20 cellular contexts compared by ENCODE assay signal in genomic region chr3:110612045-110612444, GRCh38.
DNase-seq lines count a peak whose midpoint lies in the region; TF ChIP-seq lines count a peak whose summit lies in the region.
"Had no signal": no experiment of that assay in that cellular context is flagged by ENCODE, and none has a peak within 500 bp of the region (broad histone marks: within the 10 kb centered on the region; RNA-seq: fewer than 3 reads in every experiment).

No MANE protein-coding gene starts in this region.

- POLR2A ChIA-PET in PC-9 (lab: Charles Lee; ENCODE audit: unreplicated experiment): interaction anchor here (0.5 kb wide), 1 partner anchor 1467 kb away, joined by 5 read pairs; no protein-coding TSS in a partner anchor
- POLR2A ChIA-PET in SK-N-SH (lab: Yijun Ruan, JAX): no interaction called here

- H3K4me3 ChIP-seq in PC-9 (no peak overlapping the region), SK-N-SH (ENCODE audit: low read depth in 2 of 2, low read length in 1 of 2) (no peak overlapping the region)
- H3K4me3 ChIP-seq: A549; BLaER1 treated with 17β-estradiol and CSF1 and Interleukin-3, amounts not matched to agents 10 nM and 100 nM; GM23338 had no signal

- CTCF ChIA-PET in PC-9 (lab: Charles Lee) (no interaction called here), SK-N-SH (lab: Yijun Ruan, JAX) (no interaction called here)

- H3K9me3 ChIP-seq in PC-9 (ENCODE audit: insufficient read depth, low read depth) (no peaks in the 10 kb centered on the region), SK-N-SH (0 out of 2 replicates have a peak, but pooled peaks cover 3% of the 10 kb centered on the region)
- H3K9me3 ChIP-seq: A549, BE2C had no signal

- H3K9ac ChIP-seq in SK-N-SH: no peak overlapping the region
- H3K9ac ChIP-seq: BLaER1 treated with 17β-estradiol and CSF1 and Interleukin-3, amounts not matched to agents 10 nM and 100 nM had no signal

- H2AFZ ChIP-seq in PC-9 (peak overlapping the region; percentile 14; the same call in 1 of the 2 replicates), SK-N-SH (ENCODE audit: low read depth) (no peak overlapping the region)
- H2AFZ ChIP-seq: GM23338 had no signal

- H3F3A ChIP-seq in PC-9 (ENCODE audit: insufficient read depth, low read depth): no peaks in the 10 kb centered on the region
- no peaks in the 10 kb centered on the region for H3F3A ChIP-seq in SK-N-SH (replicated peaks; ENCODE audit: insufficient read depth)

- H3K9me2 ChIP-seq in PC-9 (ENCODE audit: insufficient read depth) (0 out of 2 replicates have a peak, but pooled peaks cover 4% of the 10 kb centered on the region), SK-N-SH (no peaks in the 10 kb centered on the region)

- TF ChIP-seq CTCF in 22Rv1 (IDR thresholded peaks at IDR 0.05): no peak
- no peak for TF ChIP-seq CTCF in PC-9 (conservative IDR thresholded peaks at IDR 0.05)
- TF ChIP-seq CTCF in SK-N-SH (IDR thresholded peaks at IDR 0.05): no peak

- H3K27me3 ChIP-seq in PC-9 (ENCODE audit: insufficient read depth, low read depth): no peaks in the 10 kb centered on the region
- H3K27me3 ChIP-seq in SK-N-SH (ENCODE audit: insufficient read depth): no peaks in the 10 kb centered on the region
- H3K27me3 ChIP-seq: BE2C; BLaER1 treated with 17β-estradiol and CSF1 and Interleukin-3, amounts not matched to agents 10 nM and 100 nM had no signal

- H3K27ac ChIP-seq in 22Rv1 (peak overlapping the region; percentile 48), PC-9 (no peak overlapping the region), SK-N-SH (ENCODE audit: low read depth in 2 of 2, low read length in 1 of 2) (no peak overlapping the region)
- H3K27ac ChIP-seq: A549; BLaER1 treated with 17β-estradiol and CSF1 and Interleukin-3, amounts not matched to agents 10 nM and 100 nM had no signal

- H3K4me1 ChIP-seq in PC-9 (replicated peaks; ENCODE audit: insufficient read depth) (no peaks in the 10 kb centered on the region), SK-N-SH (ENCODE audit: control insufficient read depth in 1 of 2, insufficient read depth in 2 of 2, low read depth in 1 of 2, low read length in 1 of 2) (no peaks in the 10 kb centered on the region)
- H3K4me1 ChIP-seq: A549; BE2C; BLaER1 treated with 17β-estradiol and CSF1 and Interleukin-3, amounts not matched to agents 10 nM and 100 nM had no signal

- no peak for TF ChIP-seq EP300 in SK-N-SH (IDR thresholded peaks at IDR 0.05; ENCODE audit: borderline replicate concordance in 1 of 2, low read depth in 1 of 2, low read length in 1 of 2)

- 62% methylated on average over 4 of the region's 4 CpGs for WGBS in SK-N-SH (ENCODE audit: low lambda C conversion rate)

- H3K79me2 ChIP-seq in PC-9 (ENCODE audit: low read depth) (no peaks in the 10 kb centered on the region), SK-N-SH (ENCODE audit: insufficient read depth) (no peaks in the 10 kb centered on the region)

- no peak for TF ChIP-seq RAD21 in SK-N-SH (IDR thresholded peaks at IDR 0.05; ENCODE audit: low read length)

- H3K36me3 ChIP-seq in PC-9 (ENCODE audit: low read depth): no peaks in the 10 kb centered on the region
- no peaks in the 10 kb centered on the region for H3K36me3 ChIP-seq in SK-N-SH (replicated peaks in 1 of 2; ENCODE audit: control insufficient read depth in 1 of 2, insufficient read depth in 2 of 2, low read length in 1 of 2)
- H3K36me3 ChIP-seq: BE2C; BLaER1 treated with 17β-estradiol and CSF1 and Interleukin-3, amounts not matched to agents 10 nM and 100 nM had no signal

- no peaks in the 10 kb centered on the region for H4K20me1 ChIP-seq in PC-9 (ENCODE audit: insufficient read depth)
- no peaks in the 10 kb centered on the region for H4K20me1 ChIP-seq in SK-N-SH (ENCODE audit: insufficient read depth)
- H4K20me1 ChIP-seq: BLaER1 treated with 17β-estradiol and CSF1 and Interleukin-3, amounts not matched to agents 10 nM and 100 nM had no signal

- H3K4me2 ChIP-seq in PC-9 (no peak overlapping the region), SK-N-SH (no peak overlapping the region)
- H3K4me2 ChIP-seq: A549; BLaER1 treated with 17β-estradiol and CSF1 and Interleukin-3, amounts not matched to agents 10 nM and 100 nM; GM23338 had no signal

- BruUV-seq in PC-9 (replicated peaks; lab: Mats Ljungman, UMichigan): no TSS peak

- DNase-seq in HT-29 (ENCODE audit: low spot score): peak; percentile 49
- no peak for DNase-seq in PC-9
- no peak for DNase-seq in SK-N-SH
- no peak for DNase-seq in COR-L47 (lab: John Stamatoyannopoulos, UW)
- DNase-seq in kidney glomerular epithelial cell (lab: John Stamatoyannopoulos, UW): no peak
- DNase-seq: 8988T; ACHN; AML-193; BE2C; Calu3; CD4-positive, alpha-beta T cell; CD8-positive, alpha-beta memory T cell; DMS153; DMS79 treated with DMSO at 0.1 percent for 48 hours; GF-D8; H9 had no signal

- intact Hi-C loops in PC-9 (cut with micrococcal nuclease; ENCODE audit: unreplicated experiment): no loop called here

TF ChIP-seq in SK-N-SH, 30 proteins besides CTCF, POLR2A, EP300 and RAD21:
- TF ChIP-seq RXRA (IDR thresholded peaks at IDR 0.05; ENCODE audit: borderline replicate concordance, low read depth) (no peak), USF2 (IDR thresholded peaks at IDR 0.05; ENCODE audit: borderline replicate concordance, low read depth, low read length) (no peak), MEF2A (IDR thresholded peaks at IDR 0.05; ENCODE audit: borderline replicate concordance, low read depth) (no peak), TEAD4 (IDR thresholded peaks at IDR 0.05; ENCODE audit: borderline replicate concordance, insufficient read depth) (no peak), YY1 (IDR thresholded peaks at IDR 0.05; ENCODE audit: low read depth) (no peak)
TF ChIP-seq in SK-N-SH: peak in this region for 0.
